In genomic region chr5:118616281-118616680, GRCh38 we compare ENCODE assay signal across 20 cellular contexts.
DNase-seq lines count a peak whose midpoint lies in the region; ATAC-seq and TF ChIP-seq lines count a peak whose summit lies in the region.
"Had no signal": no experiment of that assay in that cellular context is flagged by ENCODE, and none has a peak within 500 bp of the region (broad histone marks: within the 10 kb centered on the region; RNA-seq: fewer than 3 reads in every experiment).

No MANE protein-coding gene starts in this region.

- H3K4me3 ChIP-seq in GM12865 (ENCODE audit: low read depth, low read length) (no peak overlapping the region), right cardiac atrium (ENCODE audit: low read length) (no peak overlapping the region), Peyer's patch (no peak overlapping the region)
- H3K4me3 ChIP-seq: cardiac muscle cell, PC-9, SJCRH30, spleen had no signal

- DNase-seq in GM12865 (ENCODE audit: low read depth) (peak; percentile 61), right cardiac atrium (no peak), KG1 (lab: John Stamatoyannopoulos, UW) (no peak), Peyer's patch (no peak), NCI-H345 (lab: John Stamatoyannopoulos, UW) (no peak)
- DNase-seq: activated CD4-positive, alpha-beta T cell treated with anti-CD3 and anti-CD28 coated beads, Interleukin-2, amount 50 U/mL, for 1 hour; activated gamma-delta T cell; amniotic stem cell; Calu3; EL; NCI-H1417 treated with DMSO at 0.1 percent for 48 hours; PC-9; SJCRH30; spleen had no signal

- H3K27ac ChIP-seq in right cardiac atrium (ENCODE audit: low read length) (no peak overlapping the region), Peyer's patch (no peak overlapping the region)
- H3K27ac ChIP-seq: 22Rv1, cardiac muscle cell, neutrophil, PC-9, SJCRH30, spleen had no signal

- ATAC-seq in GM19351 (IDR thresholded peaks at IDR 0.05; ENCODE audit: unreplicated experiment) = peak; percentile 62
- ATAC-seq in HG02610 (IDR thresholded peaks at IDR 0.05; ENCODE audit: unreplicated experiment) = peak; percentile 83
- peak; percentile 59 for ATAC-seq in HG03103 (IDR thresholded peaks at IDR 0.05; ENCODE audit: low read depth, unreplicated experiment)
- ATAC-seq in right cardiac atrium = no peak

- intact Hi-C loops in right cardiac atrium (cut with DNase I) = no loop called here

- H3K9me3 ChIP-seq in right cardiac atrium (ENCODE audit: control insufficient read depth, low read length) = no peaks in the 10 kb centered on the region
- H3K9me3 ChIP-seq in Peyer's patch = no peaks in the 10 kb centered on the region
- H3K9me3 ChIP-seq: neutrophil, SJCRH30, spleen had no signal

- H3K36me3 ChIP-seq in Peyer's patch = no peaks in the 10 kb centered on the region
- H3K36me3 ChIP-seq: cardiac muscle cell, neutrophil, SJCRH30, spleen had no signal

- TF ChIP-seq CTCF in GM12865 (IDR thresholded peaks at IDR 0.05; ENCODE audit: insufficient read depth, low read depth, low read length, missing control alignments) = no peak
- no peak for TF ChIP-seq CTCF in Peyer's patch (IDR thresholded peaks at IDR 0.05)

- WGBS in right cardiac atrium = 45% methylated on average over 2 of the region's 2 CpGs

- no peak for TF ChIP-seq POLR2A in Peyer's patch (IDR thresholded peaks at IDR 0.05)

- no peaks in the 10 kb centered on the region for H3K4me1 ChIP-seq in right cardiac atrium (ENCODE audit: control insufficient read depth, insufficient read depth, low read length)
- no peaks in the 10 kb centered on the region for H3K4me1 ChIP-seq in Peyer's patch
- H3K4me1 ChIP-seq: SJCRH30, spleen had no signal

- H3K27me3 ChIP-seq in right cardiac atrium (ENCODE audit: control insufficient read depth, insufficient read depth) = no peaks in the 10 kb centered on the region
- no peaks in the 10 kb centered on the region for H3K27me3 ChIP-seq in Peyer's patch
- H3K27me3 ChIP-seq: cardiac muscle cell, neutrophil, SJCRH30, spleen had no signal

Comparison
In these comparisons a context has a peak if more than half of its experiments do, and no peak if none do; other contexts are left out.
1. ATAC-seq: peak in GM19351 (single experiment), HG02610 (single experiment) and HG03103 (single experiment); none in right cardiac atrium (0 of 2).